In genomic region chr13:58300224-58300623, GRCh38 we compare ENCODE assay signal across 18 cellular contexts.
DNase-seq lines count a peak whose midpoint lies in the region; TF ChIP-seq lines count a peak whose summit lies in the region.
"Had no signal": no experiment of that assay in that cellular context is flagged by ENCODE, and none has a peak within 500 bp of the region (broad histone marks: within the 10 kb centered on the region; RNA-seq: fewer than 3 reads in every experiment).

No MANE protein-coding gene starts in this region.

- H3K36me3 ChIP-seq in neural progenitor cell (no peaks in the 10 kb centered on the region), MG63 (no peaks in the 10 kb centered on the region)
- H3K36me3 ChIP-seq: BE2C; BLaER1 treated with 17β-estradiol and CSF1 and Interleukin-3, amounts not matched to agents 10 nM and 100 nM had no signal

- H3K4me3 Mint-ChIP-seq in neural progenitor cell: no peak overlapping the region
- H3K4me3 Mint-ChIP-seq: CD14-positive monocyte; CD4-positive, alpha-beta T cell; CD8-positive, alpha-beta memory T cell; GM23338; H9; HFFc6 had no signal

- H3K4me2 ChIP-seq in neural progenitor cell: no peak overlapping the region
- H3K4me2 ChIP-seq: GM23338 had no signal

- H3K27ac ChIP-seq in neural progenitor cell: no peak overlapping the region
- H3K27ac ChIP-seq: 22Rv1 had no signal

- H3K9me3 ChIP-seq in neural progenitor cell (ENCODE audit: low read depth): no peaks in the 10 kb centered on the region
- H3K9me3 ChIP-seq in MG63: no peaks in the 10 kb centered on the region
- H3K9me3 ChIP-seq: BE2C; BLaER1 treated with 17β-estradiol and CSF1 and Interleukin-3, amounts not matched to agents 10 nM and 100 nM had no signal

- no peaks in the 10 kb centered on the region for H3K36me3 Mint-ChIP-seq in neural progenitor cell
- H3K36me3 Mint-ChIP-seq: CD14-positive monocyte; CD8-positive, alpha-beta memory T cell had no signal

- POLR2A ChIA-PET in HEK293T (lab: Yijun Ruan, JAX): no interaction called here

- no peaks in the 10 kb centered on the region for H3K9me3 Mint-ChIP-seq in neural progenitor cell
- H3K9me3 Mint-ChIP-seq: CD4-positive, alpha-beta T cell; GM23338; H9 had no signal

- CTCF ChIA-PET in HEK293T (lab: Yijun Ruan, JAX): no interaction called here

- peak overlapping the region; percentile 15 for H2AFZ ChIP-seq in neural progenitor cell (replicated peaks)
- H2AFZ ChIP-seq: GM23338 had no signal

- no peak overlapping the region for H3K9ac ChIP-seq in neural progenitor cell
- H3K9ac ChIP-seq: BLaER1 treated with 17β-estradiol and CSF1 and Interleukin-3, amounts not matched to agents 10 nM and 100 nM had no signal

- no peaks in the 10 kb centered on the region for H3K4me1 Mint-ChIP-seq in neural progenitor cell
- H3K4me1 Mint-ChIP-seq: CD14-positive monocyte; CD8-positive, alpha-beta memory T cell; GM23338; H9 had no signal

- H3K27me3 ChIP-seq in neural progenitor cell (no peaks in the 10 kb centered on the region), MG63 (no peaks in the 10 kb centered on the region)
- H3K27me3 ChIP-seq: BE2C; BLaER1 treated with 17β-estradiol and CSF1 and Interleukin-3, amounts not matched to agents 10 nM and 100 nM had no signal

- H3K27ac Mint-ChIP-seq in neural progenitor cell: no peak overlapping the region
- H3K27ac Mint-ChIP-seq: CD14-positive monocyte; CD4-positive, alpha-beta T cell; CD8-positive, alpha-beta memory T cell; GM23338; H9; HFFc6 had no signal

- no peaks in the 10 kb centered on the region for H3K79me2 ChIP-seq in neural progenitor cell (ENCODE audit: low read depth)

- no peak for TF ChIP-seq CTCF in neural progenitor cell (IDR thresholded peaks at IDR 0.05)

- peak; percentile 21 for DNase-seq in HT1080 (ENCODE audit: low read depth)
- peak; percentile 9 for DNase-seq in astrocyte of the hippocampus (ENCODE audit: low read depth, low spot score)
- DNase-seq in brain pericyte (ENCODE audit: low read depth, low spot score): peak; percentile 3
- no peak for DNase-seq in neural progenitor cell (ENCODE audit: low spot score)
- DNase-seq in MG63: no peak
- DNase-seq in globus pallidus (ENCODE audit: low spot score): no peak
- no peak for DNase-seq in HEK293T (ENCODE audit: extremely low spot score)
- no peak for DNase-seq in AML-193 (lab: John Stamatoyannopoulos, UW)
- DNase-seq: BE2C; CD4-positive, alpha-beta T cell; CD8-positive, alpha-beta memory T cell; DND-41; H9; HFFc6 had no signal

- H3F3A ChIP-seq in neural progenitor cell (ENCODE audit: low read depth): no peaks in the 10 kb centered on the region

- H3K4me3 ChIP-seq in neural progenitor cell (no peak overlapping the region), MG63 (no peak overlapping the region)
- H3K4me3 ChIP-seq: BLaER1 treated with 17β-estradiol and CSF1 and Interleukin-3, amounts not matched to agents 10 nM and 100 nM; GM23338 had no signal

- no peaks in the 10 kb centered on the region for H4K20me1 ChIP-seq in neural progenitor cell (ENCODE audit: low read depth)
- H4K20me1 ChIP-seq: BLaER1 treated with 17β-estradiol and CSF1 and Interleukin-3, amounts not matched to agents 10 nM and 100 nM had no signal

- no peaks in the 10 kb centered on the region for H3K27me3 Mint-ChIP-seq in neural progenitor cell (ENCODE audit: insufficient read depth, low read depth)
- H3K27me3 Mint-ChIP-seq: CD4-positive, alpha-beta T cell; CD8-positive, alpha-beta memory T cell had no signal

- H3K4me1 ChIP-seq in neural progenitor cell: no peaks in the 10 kb centered on the region
- H3K4me1 ChIP-seq: BE2C had no signal

TF ChIP-seq in HEK293T, 16 proteins besides CTCF, POLR2A, EP300 and RAD21:
- no peak for TF ChIP-seq FOXK2 (IDR thresholded peaks at IDR 0.05)
- TF ChIP-seq CTBP1 (IDR thresholded peaks at IDR 0.05; ENCODE audit: borderline replicate concordance): no peak
- no peak for TF ChIP-seq PKNOX1 (IDR thresholded peaks at IDR 0.05)
- no peak for TF ChIP-seq NFRKB (IDR thresholded peaks at IDR 0.05)
- no peak for TF ChIP-seq SP1 (IDR thresholded peaks at IDR 0.05)
- TF ChIP-seq FOXA1 (IDR thresholded peaks at IDR 0.05): no peak
- TF ChIP-seq L3MBTL2 (conservative IDR thresholded peaks at IDR 0.05): no peak
- no peak for TF ChIP-seq HDGF (IDR thresholded peaks at IDR 0.05; ENCODE audit: borderline replicate concordance)
- TF ChIP-seq FOXM1 (IDR thresholded peaks at IDR 0.05; ENCODE audit: borderline replicate concordance): no peak
- TF ChIP-seq TARDBP (IDR thresholded peaks at IDR 0.05): no peak
- TF ChIP-seq SUZ12 (IDR thresholded peaks at IDR 0.05): no peak
- TF ChIP-seq ARNT (IDR thresholded peaks at IDR 0.05): no peak
- TF ChIP-seq ZNF384 (IDR thresholded peaks at IDR 0.05): no peak
- no peak for TF ChIP-seq BHLHE40 (IDR thresholded peaks at IDR 0.05; ENCODE audit: borderline replicate concordance)
- TF ChIP-seq LEF1 (IDR thresholded peaks at IDR 0.05; ENCODE audit: borderline replicate concordance): no peak
- no peak for TF ChIP-seq ELF4 (IDR thresholded peaks at IDR 0.05)

Comparison
In these comparisons a context has a peak if more than half of its experiments do, and no peak if none do; other contexts are left out.
1. DNase-seq: peak in HT1080 (single experiment), astrocyte of the hippocampus (single experiment) and brain pericyte (single experiment); none in neural progenitor cell (single experiment), MG63 (single experiment), globus pallidus (single experiment), HEK293T (single experiment) and AML-193 (0 of 2).